Comparison of ENCODE assay signal across 8 cellular contexts in the genomic region with DNA sequence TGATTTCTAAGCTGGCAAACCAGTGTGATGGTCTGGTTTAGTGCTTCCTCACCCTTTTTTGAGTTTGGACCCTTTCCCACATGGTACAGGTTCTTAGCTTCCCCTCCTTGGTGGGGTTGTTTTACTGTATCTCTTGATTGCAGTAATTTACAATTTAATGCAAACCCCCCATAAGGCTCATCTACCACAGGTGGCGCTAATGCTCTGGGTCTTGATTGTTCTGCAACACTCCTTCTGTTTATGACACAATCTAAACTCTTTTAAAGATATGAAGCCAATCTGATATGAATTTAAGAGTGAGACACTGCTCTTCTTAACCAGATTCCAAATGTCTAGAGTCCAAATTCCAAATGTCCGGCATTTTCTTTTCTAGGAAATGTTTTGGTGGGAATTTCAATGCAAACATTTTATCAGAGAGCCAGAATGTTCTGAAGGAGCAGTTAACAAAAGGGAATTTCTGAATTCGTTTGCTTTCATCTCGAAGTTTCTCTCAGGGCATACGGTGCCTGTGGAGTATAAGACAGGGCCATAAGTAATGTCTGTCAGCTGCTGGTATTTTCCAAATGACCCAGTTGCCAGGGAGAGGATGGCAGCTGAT.
DNase-seq lines count a peak whose midpoint lies in the region; ATAC-seq and TF ChIP-seq lines count a peak whose summit lies in the region.

No MANE protein-coding gene starts in this region.

- peaks cover 23% of the 10 kb centered on the region for H3K4me1 Mint-ChIP-seq in activated CD4-positive, alpha-beta memory T cell treated with anti-CD3 and anti-CD28 coated beads for 36 hours (ENCODE audit: low read depth)
- H3K4me1 Mint-ChIP-seq in glutamatergic neuron (ENCODE audit: low read depth, unreplicated experiment), result peaks cover 13% of the 10 kb centered on the region
- peaks cover 25% of the 10 kb centered on the region for H3K4me1 Mint-ChIP-seq in stimulated activated effector memory CD8-positive, alpha-beta T cell treated with anti-CD3 and anti-CD28 coated beads, Interleukin-12 subunit alpha, Interleukin-12 subunit beta, amount 100 ng/mL, for 72 hours

- CTCF ChIA-PET in activated CD4-positive, alpha-beta memory T cell treated with anti-CD3 and anti-CD28 coated beads for 36 hours (lab: Charles Lee), result interaction anchor here (0.6 to 1.8 kb wide), 7 partner anchors 91 to 387 kb away, joined by 3 to 6 read pairs (median 3); partner anchors contain the start of gene NR3C1

- peaks cover 9% of the 10 kb centered on the region for H3K9me3 Mint-ChIP-seq in activated CD4-positive, alpha-beta memory T cell treated with anti-CD3 and anti-CD28 coated beads for 36 hours
- H3K9me3 Mint-ChIP-seq in glutamatergic neuron (ENCODE audit: unreplicated experiment), result no peaks in the 10 kb centered on the region
- H3K9me3 Mint-ChIP-seq in stimulated activated effector memory CD8-positive, alpha-beta T cell treated with anti-CD3 and anti-CD28 coated beads, Interleukin-12 subunit alpha, Interleukin-12 subunit beta, amount 100 ng/mL, for 72 hours, result peaks cover 5% of the 10 kb centered on the region

- peak; percentile 38 for TF ChIP-seq CTCF in glutamatergic neuron (IDR thresholded peaks at IDR 0.05; ENCODE audit: partially characterized antibody, unreplicated experiment)
- TF ChIP-seq CTCF in omental fat pad (IDR thresholded peaks at IDR 0.05), result no peak

- ATAC-seq in stimulated activated effector memory CD8-positive, alpha-beta T cell treated with anti-CD3 and anti-CD28 coated beads, Interleukin-12 subunit alpha, Interleukin-12 subunit beta, amount 100 ng/mL, for 72 hours, result peak; percentile 55
- ATAC-seq in omental fat pad (ENCODE audit: low FRiP score), result no peak

- H3K27ac Mint-ChIP-seq in activated CD4-positive, alpha-beta memory T cell treated with anti-CD3 and anti-CD28 coated beads for 36 hours, result no peak overlapping the region
- H3K27ac Mint-ChIP-seq in glutamatergic neuron (ENCODE audit: unreplicated experiment), result no peak overlapping the region
- no peak overlapping the region for H3K27ac Mint-ChIP-seq in stimulated activated effector memory CD8-positive, alpha-beta T cell treated with anti-CD3 and anti-CD28 coated beads, Interleukin-12 subunit alpha, Interleukin-12 subunit beta, amount 100 ng/mL, for 72 hours

- H3K27me3 Mint-ChIP-seq in activated CD4-positive, alpha-beta memory T cell treated with anti-CD3 and anti-CD28 coated beads for 36 hours, result no peaks in the 10 kb centered on the region
- no peaks in the 10 kb centered on the region for H3K27me3 Mint-ChIP-seq in glutamatergic neuron (ENCODE audit: unreplicated experiment)

- POLR2A ChIA-PET in activated CD4-positive, alpha-beta memory T cell treated with anti-CD3 and anti-CD28 coated beads for 36 hours (lab: Charles Lee), result no interaction called here

- intact Hi-C loops in activated CD4-positive, alpha-beta memory T cell treated with anti-CD3 and anti-CD28 coated beads for 36 hours (cut with micrococcal nuclease), result no loop called here

- H3K36me3 Mint-ChIP-seq in activated CD4-positive, alpha-beta memory T cell treated with anti-CD3 and anti-CD28 coated beads for 36 hours, result peaks cover 15% of the 10 kb centered on the region
- no peaks in the 10 kb centered on the region for H3K36me3 Mint-ChIP-seq in glutamatergic neuron (ENCODE audit: unreplicated experiment)
- peaks cover 22% of the 10 kb centered on the region for H3K36me3 Mint-ChIP-seq in stimulated activated effector memory CD8-positive, alpha-beta T cell treated with anti-CD3 and anti-CD28 coated beads, Interleukin-12 subunit alpha, Interleukin-12 subunit beta, amount 100 ng/mL, for 72 hours

- DNase-seq in activated CD8-positive, alpha-beta memory T cell treated with anti-CD3 and anti-CD28 coated beads, Interleukin-2, amount 50 U/mL, for 1 hour (ENCODE audit: extremely low read depth), result peak; percentile 19
- DNase-seq in activated CD8-positive, alpha-beta memory T cell treated with anti-CD3 and anti-CD28 coated beads for 24 hours, result no peak
- DNase-seq in NCI-H2029 (lab: John Stamatoyannopoulos, UW) (peak; percentile 19), glutamatergic neuron (no peak), omental fat pad (ENCODE audit: low spot score) (no peak), cerebellar cortex (ENCODE audit: low spot score) (no peak)
- peak; percentile 73 for DNase-seq in activated CD4-positive, alpha-beta memory T cell treated with anti-CD3 and anti-CD28 coated beads for 36 hours
- no peak for DNase-seq in stimulated activated effector memory CD8-positive, alpha-beta T cell treated with anti-CD3 and anti-CD28 coated beads, Interleukin-12 subunit alpha, Interleukin-12 subunit beta, amount 100 ng/mL, for 72 hours (ENCODE audit: low spot score in 2 of 2)

- no peak overlapping the region for H3K4me3 Mint-ChIP-seq in activated CD4-positive, alpha-beta memory T cell treated with anti-CD3 and anti-CD28 coated beads for 36 hours
- no peak overlapping the region for H3K4me3 Mint-ChIP-seq in glutamatergic neuron (ENCODE audit: unreplicated experiment)
- H3K4me3 Mint-ChIP-seq in stimulated activated effector memory CD8-positive, alpha-beta T cell treated with anti-CD3 and anti-CD28 coated beads, Interleukin-12 subunit alpha, Interleukin-12 subunit beta, amount 100 ng/mL, for 72 hours, result no peak overlapping the region

Comparison
In these comparisons a context has a peak if more than half of its experiments do, and no peak if none do; other contexts are left out.
1. DNase-seq: peak in activated CD8-positive, alpha-beta memory T cell treated with anti-CD3 and anti-CD28 coated beads, Interleukin-2, amount 50 U/mL, for 1 hour (single experiment), NCI-H2029 (single experiment) and activated CD4-positive, alpha-beta memory T cell treated with anti-CD3 and anti-CD28 coated beads for 36 hours (single experiment); none in activated CD8-positive, alpha-beta memory T cell treated with anti-CD3 and anti-CD28 coated beads for 24 hours (single experiment), glutamatergic neuron (single experiment), stimulated activated effector memory CD8-positive, alpha-beta T cell treated with anti-CD3 and anti-CD28 coated beads, Interleukin-12 subunit alpha, Interleukin-12 subunit beta, amount 100 ng/mL, for 72 hours (0 of 2), omental fat pad (single experiment) and cerebellar cortex (single experiment).